In the genomic region with DNA sequence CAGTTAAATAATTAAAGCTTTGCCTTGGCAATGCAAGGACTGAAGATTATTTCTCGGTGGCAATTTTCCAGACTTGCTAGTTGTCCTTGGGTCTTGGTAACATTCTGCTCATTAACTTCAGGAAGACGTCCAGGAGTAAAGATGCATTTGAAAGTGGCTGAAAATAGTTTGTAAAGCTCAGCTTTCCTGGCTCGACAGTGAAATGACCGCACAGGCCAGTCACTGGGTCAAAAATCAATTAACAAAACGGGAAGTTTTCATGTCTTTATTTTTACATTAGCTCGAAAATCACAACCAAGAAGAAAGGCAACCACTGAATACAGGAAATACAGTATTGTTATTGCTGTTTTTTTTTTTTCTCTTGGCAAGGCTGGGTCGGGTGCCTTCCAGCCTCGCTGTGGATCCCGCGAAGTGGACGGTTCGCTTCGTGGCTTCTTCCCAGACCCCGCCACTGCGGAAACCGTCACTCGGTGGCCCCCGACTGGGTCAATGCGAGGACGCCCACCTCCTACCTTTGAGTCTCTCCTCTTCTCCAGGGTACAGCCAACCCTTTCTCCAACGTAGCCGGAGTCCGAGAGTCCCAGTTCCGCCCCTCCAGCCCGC, we compare ENCODE assay signal across 8 cellular contexts. TPM values are rescaled to one million over a fixed set of nuclear protein-coding genes. Genes with fewer than 3 reads are reported as not detected.
DNase-seq lines count a peak whose midpoint lies in the region; ATAC-seq and TF ChIP-seq lines count a peak whose summit lies in the region.

No MANE protein-coding gene starts in this region.

- TF ChIP-seq EP300 in suprapubic skin (IDR thresholded peaks at IDR 0.05) = no peak

- TF ChIP-seq POLR2A in right lobe of liver (IDR thresholded peaks at IDR 0.05) (no peak), suprapubic skin (IDR thresholded peaks at IDR 0.05) (no peak)

- no peaks in the 10 kb centered on the region for H3K9me3 ChIP-seq in right lobe of liver
- H3K9me3 ChIP-seq in suprapubic skin = no peaks in the 10 kb centered on the region

- WGBS in right lobe of liver (ENCODE audit: insufficient coverage, low coverage, low lambda C conversion rate, missing lambda C conversion rate) = 3% methylated on average over 20 of the region's 25 CpGs
- 3% methylated on average over 19 of the region's 25 CpGs for WGBS in suprapubic skin

- POLR2A ChIA-PET in AG04449 (lab: Yijun Ruan, JAX) = interaction anchor here (0.7 kb wide), 1 partner anchor 11 kb away, joined by 4 read pairs; no protein-coding TSS in a partner anchor

- TF ChIP-seq CTCF in AG04449 (IDR thresholded peaks at IDR 0.05; ENCODE audit: insufficient read depth, low read length, missing control alignments) = no peak
- no peak for TF ChIP-seq CTCF in right lobe of liver (IDR thresholded peaks at IDR 0.05)
- no peak for TF ChIP-seq CTCF in suprapubic skin (IDR thresholded peaks at IDR 0.05)

- peak overlapping the region; percentile 80 for H3K4me3 ChIP-seq in AG04449 (ENCODE audit: low read depth, low read length)
- H3K4me3 ChIP-seq in right lobe of liver = peak overlapping the region; percentile 61 to 80 (median 61)
- peak overlapping the region; percentile 78 for H3K4me3 ChIP-seq in suprapubic skin

- H3K4me1 ChIP-seq in right lobe of liver = peaks cover 0 to 10% (median 0%) of the 10 kb centered on the region in 4 donors
- peaks cover 29% of the 10 kb centered on the region for H3K4me1 ChIP-seq in suprapubic skin

- CTCF ChIA-PET in AG04449 (lab: Yijun Ruan, JAX) = interaction anchor here (0.7 to 2.6 kb wide), 4 partner anchors 9 to 88 kb away, joined by 3 to 12 read pairs (median 8); no protein-coding TSS in a partner anchor

- no peaks in the 10 kb centered on the region for H3K27me3 ChIP-seq in right lobe of liver
- H3K27me3 ChIP-seq in suprapubic skin = no peaks in the 10 kb centered on the region

- DNase-seq in AG04449 (ENCODE audit: low read depth, low spot score) (no peak), caudate nucleus (lab: John Stamatoyannopoulos, UW) (no peak), right lobe of liver (no peak), suprapubic skin (ENCODE audit: low spot score in 2 of 2) (no peak), GDM1 (lab: John Stamatoyannopoulos, UW) (no peak), RPMI8226 (no peak), GF-D8 (lab: John Stamatoyannopoulos, UW) (no peak)

- H3K36me3 ChIP-seq in right lobe of liver (no peaks in the 10 kb centered on the region), suprapubic skin (no peaks in the 10 kb centered on the region)

- intact Hi-C loops in right lobe of liver (cut with DNase I) = no loop called here

- peak overlapping the region; percentile 7 for H3K27ac ChIP-seq in caudate nucleus (ENCODE audit: low read depth, low read length)
- peak overlapping the region; percentile 56 to 72 (median 59) for H3K27ac ChIP-seq in right lobe of liver
- H3K27ac ChIP-seq in suprapubic skin = peak overlapping the region; percentile 89

- peak; percentile 11 for ATAC-seq in HG02938 (IDR thresholded peaks at IDR 0.05; ENCODE audit: unreplicated experiment)
- ATAC-seq in right lobe of liver = peak; percentile 41 to 53 (median 51)

RNA-seq across cellular contexts. Expression of a gene that starts 0.5 kb away (rescaled TPM):
- total RNA-seq in right lobe of liver = 10 to 100 TPM in 2 of 6 experiments, 1 to 10 TPM in 4; 8.5 to 11.9 (median 9.9) TPM
- 10 to 100 TPM in 3 of 4 donors, 1 to 10 TPM in 1; 3.4 to 14.6 (median 13.0) TPM for total RNA-seq in suprapubic skin

Comparison
In these comparisons a context has a peak if more than half of its experiments do, and no peak if none do; other contexts are left out.
1. H3K27ac ChIP-seq: peak in every context shown above with its lines; median percentile 89 in suprapubic skin; 59 in right lobe of liver; 7 in caudate nucleus.